In genomic region chr14:96623676-96624484, GRCh38 we compare ENCODE assay signal across 18 cellular contexts.
"Had no signal": no experiment of that assay in that cellular context is flagged by ENCODE, and none has a peak within 500 bp of the region (broad histone marks: within the 10 kb centered on the region; RNA-seq: fewer than 3 reads in every experiment).

No MANE protein-coding gene starts in this region.

- ATAC-seq: activated CD4-positive, alpha-beta T cell treated with anti-CD3 and anti-CD28 coated beads for 36 hours; left lobe of liver; naive thymus-derived CD8-positive, alpha-beta T cell; pancreas; right cardiac atrium had no signal

- H3K36me3 ChIP-seq: pancreas, suprapubic skin, tibial nerve had no signal

- H3K9me3 Mint-ChIP-seq: activated B cell treated with CpG ODN at 0.5 μM for 24 hours; activated naive CD8-positive, alpha-beta T cell treated with anti-CD3 and anti-CD28 coated beads, Interleukin-2, amount 10 ng/mL, durations not matched to agents 7 days and 5 days; mesothelial cell of epicardium; naive thymus-derived CD8-positive, alpha-beta T cell; stimulated activated naive CD8-positive, alpha-beta T cell treated with anti-CD3 and anti-CD28 coated beads, Interleukin-15, Interleukin-2, amounts not matched to agents 100 ng/mL and 50 ng/mL, for 24 hours; T-helper 1 cell treated with Interleukin-12 subunit alpha and Interleukin-12 subunit beta and Interleukin-4 antibody, amounts not matched to agents 30 μg/mL and 1 μg/mL, for 36 hours had no signal

- FAIRE-seq: pancreas, urothelium cell line had no signal

- DNase-seq: activated B cell treated with CpG ODN at 0.5 μM for 24 hours; activated CD4-positive, alpha-beta T cell treated with anti-CD3 and anti-CD28 coated beads for 36 hours; activated CD4-positive, alpha-beta T cell treated with anti-CD3 and anti-CD28 coated beads, Interleukin-2, amount 50 U/mL, for 48 hours; activated naive CD8-positive, alpha-beta T cell treated with anti-CD3 and anti-CD28 coated beads, Interleukin-2, amount 10 ng/mL, durations not matched to agents 7 days and 5 days; amygdala; cortex of kidney; naive thymus-derived CD8-positive, alpha-beta T cell; pancreas; right cardiac atrium; stimulated activated CD4-positive, alpha-beta T cell treated with anti-CD3 and anti-CD28 coated beads, Interleukin-1b, Interleukin-23, amount 100 ng/mL, for 48 hours; T1000 had no signal

- H3K4me3 Mint-ChIP-seq: activated B cell treated with CpG ODN at 0.5 μM for 24 hours; activated CD4-positive, alpha-beta T cell treated with anti-CD3 and anti-CD28 coated beads for 36 hours; activated naive CD8-positive, alpha-beta T cell treated with anti-CD3 and anti-CD28 coated beads, Interleukin-2, amount 10 ng/mL, durations not matched to agents 7 days and 5 days; mesothelial cell of epicardium; naive thymus-derived CD8-positive, alpha-beta T cell; stimulated activated naive CD8-positive, alpha-beta T cell treated with anti-CD3 and anti-CD28 coated beads, Interleukin-15, Interleukin-2, amounts not matched to agents 100 ng/mL and 50 ng/mL, for 24 hours; T-helper 1 cell treated with Interleukin-12 subunit alpha and Interleukin-12 subunit beta and Interleukin-4 antibody, amounts not matched to agents 30 μg/mL and 1 μg/mL, for 36 hours had no signal

- H3K4me1 ChIP-seq: pancreas, tibial nerve had no signal

- H3K9me3 ChIP-seq: pancreas, suprapubic skin, tibial nerve had no signal

- H3K4me3 ChIP-seq: pancreas, suprapubic skin, tibial nerve had no signal

- H3K27ac Mint-ChIP-seq: activated B cell treated with CpG ODN at 0.5 μM for 24 hours; activated CD4-positive, alpha-beta T cell treated with anti-CD3 and anti-CD28 coated beads for 36 hours; activated naive CD8-positive, alpha-beta T cell treated with anti-CD3 and anti-CD28 coated beads, Interleukin-2, amount 10 ng/mL, durations not matched to agents 7 days and 5 days; mesothelial cell of epicardium; stimulated activated naive CD8-positive, alpha-beta T cell treated with anti-CD3 and anti-CD28 coated beads, Interleukin-15, Interleukin-2, amounts not matched to agents 100 ng/mL and 50 ng/mL, for 24 hours; T-helper 1 cell treated with Interleukin-12 subunit alpha and Interleukin-12 subunit beta and Interleukin-4 antibody, amounts not matched to agents 30 μg/mL and 1 μg/mL, for 36 hours had no signal

- H3K27me3 ChIP-seq: tibial nerve had no signal

- H3K36me3 Mint-ChIP-seq: activated naive CD8-positive, alpha-beta T cell treated with anti-CD3 and anti-CD28 coated beads, Interleukin-2, amount 10 ng/mL, durations not matched to agents 7 days and 5 days; mesothelial cell of epicardium; naive thymus-derived CD8-positive, alpha-beta T cell had no signal

- H3K27ac ChIP-seq: pancreas, suprapubic skin, tibial nerve had no signal

- H3K4me1 Mint-ChIP-seq: activated B cell treated with CpG ODN at 0.5 μM for 24 hours; activated CD4-positive, alpha-beta T cell treated with anti-CD3 and anti-CD28 coated beads for 36 hours; activated naive CD8-positive, alpha-beta T cell treated with anti-CD3 and anti-CD28 coated beads, Interleukin-2, amount 10 ng/mL, durations not matched to agents 7 days and 5 days; mesothelial cell of epicardium had no signal
